7 cellular contexts compared by ENCODE assay signal in genomic region chrX:101407167-101407747, GRCh38. TPM values are rescaled to one million over a fixed set of nuclear protein-coding genes. Genes with fewer than 3 reads are reported as not detected.
DNase-seq lines count a peak whose midpoint lies in the region; ATAC-seq and TF ChIP-seq lines count a peak whose summit lies in the region.
"Had no signal": no experiment of that assay in that cellular context is flagged by ENCODE, and none has a peak within 500 bp of the region (broad histone marks: within the 10 kb centered on the region; RNA-seq: fewer than 3 reads in every experiment).

No MANE protein-coding gene starts in this region.

- H3K27ac Mint-ChIP-seq in CD8-positive, alpha-beta T cell: peak overlapping the region; percentile 99
- H3K27ac Mint-ChIP-seq in glutamatergic neuron (ENCODE audit: unreplicated experiment): peak overlapping the region; percentile 98

- 0 to 1% methylated on average over 15 of the region's 15 CpGs for WGBS in thyroid gland, 2 donors

- H3K36me3 Mint-ChIP-seq in CD8-positive, alpha-beta T cell: peaks cover 30% of the 10 kb centered on the region
- no peaks in the 10 kb centered on the region for H3K36me3 Mint-ChIP-seq in glutamatergic neuron (ENCODE audit: unreplicated experiment)

- H3K27me3 ChIP-seq in CD8-positive, alpha-beta T cell (ENCODE audit: insufficient read depth, low read length): no peaks in the 10 kb centered on the region
- H3K27me3 ChIP-seq in NT2/D1 (ENCODE audit: insufficient read depth, insufficient read length) (no peaks in the 10 kb centered on the region), thyroid gland (no peaks in the 10 kb centered on the region)

- intact Hi-C loops in CD8-positive, alpha-beta T cell (cut with DNase I, micrococcal nuclease): loop anchor here (1.0 to 10.0 kb wide), 7 partner anchors 58 to 585 kb away; partner anchors contain the start of genes CENPI (in 1 of the 2), CSTF2 (in 1 of the 2), TIMM8A (in 1 of the 2) and TRMT2B (in 1 of the 2)
- intact Hi-C loops in thyroid gland (cut with DNase I): no loop called here

- TF ChIP-seq CTCF in CD8-positive, alpha-beta T cell (IDR thresholded peaks at IDR 0.05): no peak
- TF ChIP-seq CTCF in glutamatergic neuron (IDR thresholded peaks at IDR 0.05; ENCODE audit: partially characterized antibody, unreplicated experiment) (no peak), thyroid gland (IDR thresholded peaks at IDR 0.05) (no peak)

- no peaks in the 10 kb centered on the region for H3K9me3 Mint-ChIP-seq in CD8-positive, alpha-beta T cell
- H3K9me3 Mint-ChIP-seq in glutamatergic neuron (ENCODE audit: unreplicated experiment): peaks cover 7% of the 10 kb centered on the region

- H3K9ac ChIP-seq in NT2/D1 (ENCODE audit: insufficient read length, low read depth): peak overlapping the region; percentile 96

- TF ChIP-seq POLR2A in thyroid gland (IDR thresholded peaks at IDR 0.05): no peak

- no peak for DNase-seq in CD8-positive, alpha-beta T cell
- DNase-seq in NT2/D1 (ENCODE audit: low read depth, low spot score) (no peak), glutamatergic neuron (no peak), thyroid gland (no peak), NCI-H510A treated with DMSO at 0.1 percent for 48 hours (lab: John Stamatoyannopoulos, UW) (no peak)

- peak overlapping the region; percentile 91 for H3K4me3 ChIP-seq in CD8-positive, alpha-beta T cell (ENCODE audit: low read depth, low read length)
- H3K4me3 ChIP-seq in NT2/D1 (ENCODE audit: insufficient read length, low read depth) (peak overlapping the region; percentile 93), thyroid gland (replicated peaks in 1 of 3) (peak overlapping the region in 2 of 3 donors; percentile 34 to 62)

- H3K27me3 Mint-ChIP-seq in CD8-positive, alpha-beta T cell (ENCODE audit: low read depth): no peaks in the 10 kb centered on the region
- peaks cover 4% of the 10 kb centered on the region for H3K27me3 Mint-ChIP-seq in glutamatergic neuron (ENCODE audit: unreplicated experiment)

- no peaks in the 10 kb centered on the region for H3K36me3 ChIP-seq in CD8-positive, alpha-beta T cell (ENCODE audit: insufficient read depth, low read length)
- H3K36me3 ChIP-seq in NT2/D1 (ENCODE audit: insufficient read depth, insufficient read length, low read length) (peaks cover 24% of the 10 kb centered on the region), thyroid gland (peaks cover 0 to under 1% of the 10 kb centered on the region in 2 donors)

- POLR2A ChIA-PET in CD8-positive, alpha-beta T cell (lab: Charles Lee): interaction anchor here (1.6 kb wide), 1 partner anchor 16 kb away, joined by 6 read pairs; the partner anchor contains the start of gene RPL36A

- ATAC-seq in CD8-positive, alpha-beta T cell: no peak
- no peak for ATAC-seq in HG03432 (IDR thresholded peaks at IDR 0.05; ENCODE audit: unreplicated experiment)

- H3K4me1 Mint-ChIP-seq in CD8-positive, alpha-beta T cell (ENCODE audit: low read depth): peaks cover 30% of the 10 kb centered on the region
- H3K4me1 Mint-ChIP-seq in glutamatergic neuron (ENCODE audit: low read depth, unreplicated experiment): peaks cover 7% of the 10 kb centered on the region

- CTCF ChIA-PET in CD8-positive, alpha-beta T cell (lab: Charles Lee): interaction anchor here (1.2 kb wide), 1 partner anchor 17 kb away, joined by 3 read pairs; the partner anchor contains the start of gene RPL36A

- H3K4me3 Mint-ChIP-seq in CD8-positive, alpha-beta T cell: peak overlapping the region; percentile 93
- H3K4me3 Mint-ChIP-seq in glutamatergic neuron (ENCODE audit: unreplicated experiment): peak overlapping the region; percentile 95

- H3K27ac ChIP-seq in CD8-positive, alpha-beta T cell (ENCODE audit: low read depth, low read length): peak overlapping the region; percentile 98
- H3K27ac ChIP-seq in thyroid gland: peak overlapping the region; percentile 66 to 81 (median 72)

- H3K4me1 ChIP-seq in CD8-positive, alpha-beta T cell (ENCODE audit: insufficient read depth, low read length): peaks cover 22% of the 10 kb centered on the region
- no peaks in the 10 kb centered on the region for H3K4me1 ChIP-seq in NT2/D1 (ENCODE audit: insufficient read depth, insufficient read length)
- H3K4me1 ChIP-seq in thyroid gland: peaks cover 0 to 9% of the 10 kb centered on the region in 2 donors

- no peaks in the 10 kb centered on the region for H3K9me3 ChIP-seq in CD8-positive, alpha-beta T cell (ENCODE audit: low read length)
- H3K9me3 ChIP-seq in NT2/D1 (ENCODE audit: insufficient read depth, low read length) (no peaks in the 10 kb centered on the region), thyroid gland (no peaks in the 10 kb centered on the region)

RNA-seq across cellular contexts. Expression of gene GLA, which starts 0.5 kb away (rescaled TPM):
- total RNA-seq in CD8-positive, alpha-beta T cell: 10 to 100 TPM; 31.7 to 32.0 TPM
- 29.4 TPM for total RNA-seq in glutamatergic neuron (ENCODE audit: unreplicated experiment)
- total RNA-seq in thyroid gland: 10 to 100 TPM; 16.5 to 37.5 (median 26.8) TPM

RNA-seq across cellular contexts. Expression of gene HNRNPH2, which starts 0.8 kb away (rescaled TPM):
- total RNA-seq in CD8-positive, alpha-beta T cell: 10 to 100 TPM; 43.2 to 47.3 TPM
- total RNA-seq in glutamatergic neuron (ENCODE audit: unreplicated experiment) (67.7 TPM), thyroid gland (10 to 100 TPM; 53.5 to 68.4 (median 67.5) TPM)

RNA-seq across cellular contexts. Expression of gene RPL36A, which starts 16.4 kb away (rescaled TPM):
- total RNA-seq in CD8-positive, alpha-beta T cell: 100 to 1,000 TPM; 308 to 378 TPM
- total RNA-seq in glutamatergic neuron (ENCODE audit: unreplicated experiment): 147 TPM
- 1,000 to 10,000 TPM in 2 of 4 donors, 100 to 1,000 TPM in 2; 258 to 2,076 (median 1,246) TPM for total RNA-seq in thyroid gland

RNA-seq across cellular contexts. Expression of gene BTK, which starts 21.3 kb away (rescaled TPM):
- total RNA-seq in CD8-positive, alpha-beta T cell: 1 to 10 TPM; 1.3 to 1.4 TPM
- total RNA-seq in glutamatergic neuron (ENCODE audit: unreplicated experiment) (1.1 TPM), thyroid gland (1 to 10 TPM in 3 of 4 donors, under 1 TPM in 1; 0.49 to 5.2 (median 1.6) TPM)
- total RNA-seq: HT1080 had no signal

RNA-seq across cellular contexts. Expression of gene TIMM8A, which starts 58.7 kb away (rescaled TPM):
- 1 to 10 TPM; 7.0 to 8.1 TPM for total RNA-seq in CD8-positive, alpha-beta T cell
- total RNA-seq in glutamatergic neuron (ENCODE audit: unreplicated experiment) (13.0 TPM), thyroid gland (1 to 10 TPM; 3.9 to 6.4 (median 4.9) TPM)
